ENCODE assay signal across 8 cellular contexts in genomic region chr19:17703823-17704463, GRCh38. TPM values are rescaled to one million over a fixed set of nuclear protein-coding genes. Genes with fewer than 3 reads are reported as not detected.
A peak's percentile ranks its signal among the peaks of the same experiment; 100 is the strongest.
DNase-seq lines count a peak whose midpoint lies in the region; ATAC-seq and TF ChIP-seq lines count a peak whose summit lies in the region.

No MANE protein-coding gene starts in this region.

- no peaks in the 10 kb centered on the region for H3K9me3 ChIP-seq in IMR-90 (ENCODE audit: control insufficient read depth, insufficient read depth, low read length)
- no peaks in the 10 kb centered on the region for H3K9me3 ChIP-seq in colonic mucosa

- H3K4me1 ChIP-seq in IMR-90 (ENCODE audit: control insufficient read depth, insufficient read depth, low read length) (no peaks in the 10 kb centered on the region), colonic mucosa (no peaks in the 10 kb centered on the region)

- ATAC-seq in IMR-90 (ENCODE audit: low read depth), result peak; percentile 67
- ATAC-seq in GM21717 (IDR thresholded peaks at IDR 0.05; ENCODE audit: unreplicated experiment), result no peak

- no peak overlapping the region for H3K4me3 ChIP-seq in AG09309 (ENCODE audit: control insufficient read depth, low read depth, low read length)
- no peak overlapping the region for H3K4me3 ChIP-seq in IMR-90 (ENCODE audit: insufficient read depth, low read depth, low read length)
- H3K4me3 ChIP-seq in colonic mucosa, result no peak overlapping the region

- H2AFZ ChIP-seq in IMR-90 (replicated peaks; ENCODE audit: low read length, poor library complexity), result no peak overlapping the region

- no peak overlapping the region for H3K4me2 ChIP-seq in IMR-90 (ENCODE audit: low read depth, low read length)

- H2BK20ac ChIP-seq in IMR-90 (ENCODE audit: low read depth, low read length), result no peak overlapping the region

- in situ Hi-C loops in IMR-90 (cut with MboI; ENCODE audit: low sequenced_read_pairs), result loop anchor here (10.0 kb wide), 1 partner anchor 151 kb away; the partner anchor contains the start of gene RPL18A

- no peak overlapping the region for H3K18ac ChIP-seq in IMR-90 (ENCODE audit: low read depth, low read length)

- H3K27me3 ChIP-seq in IMR-90 (ENCODE audit: control insufficient read depth, insufficient read depth, low read length) (peaks cover 5% of the 10 kb centered on the region; the same call in 1 of the 2 replicates), colonic mucosa (no peaks in the 10 kb centered on the region)

- H4K8ac ChIP-seq in IMR-90 (ENCODE audit: low read depth in 2 of 2, low read length in 2 of 2), result no peak overlapping the region

- H2BK15ac ChIP-seq in IMR-90 (ENCODE audit: low read depth, low read length), result no peak overlapping the region

- H4K91ac ChIP-seq in IMR-90 (ENCODE audit: insufficient read depth, low read depth, low read length), result no peak overlapping the region

- no peak for TF ChIP-seq POLR2A in IMR-90 (IDR thresholded peaks at IDR 0.05; ENCODE audit: low read depth, low read length)

- intact Hi-C loops in IMR-90 (cut with micrococcal nuclease) (loop anchor here (1.0 to 5.0 kb wide), 3 partner anchors 62 to 153 kb away; partner anchors contain the start of gene RPL18A), colonic mucosa (cut with DNase I) (loop anchor here (5.0 to 10.0 kb wide), 2 partner anchors 63 to 151 kb away; partner anchors contain the start of gene RPL18A)

- H3K79me1 ChIP-seq in IMR-90 (ENCODE audit: low read depth in 1 of 2, low read length in 2 of 2), result no peaks in the 10 kb centered on the region

- TF ChIP-seq RAD21 in IMR-90 (IDR thresholded peaks at IDR 0.05; ENCODE audit: low read length), result peak; percentile 45; the same call in 1 of the 2 replicates

- no peak overlapping the region for H4K5ac ChIP-seq in IMR-90 (ENCODE audit: low read depth, low read length)

- H3K14ac ChIP-seq in IMR-90 (replicated peaks; ENCODE audit: low read depth, low read length), result no peak overlapping the region

- no peak overlapping the region for H2BK120ac ChIP-seq in IMR-90 (ENCODE audit: low read depth, low read length)

- 69% methylated on average over 4 of the region's 11 CpGs; no CpG with 5 or more reads in 1 of the 2 experiments for WGBS in IMR-90 (ENCODE audit: extremely low coverage in 2 of 2, insufficient read length in 1 of 2), 2 experiments

- H2AK9ac ChIP-seq in IMR-90 (replicated peaks; ENCODE audit: low read depth, low read length, poor library complexity), result no peak overlapping the region

- no peaks in the 10 kb centered on the region for H4K20me1 ChIP-seq in IMR-90 (ENCODE audit: insufficient read depth, low read length)

- H3K36me3 ChIP-seq in IMR-90 (ENCODE audit: control insufficient read depth, insufficient read depth, low read length), result no peaks in the 10 kb centered on the region
- no peaks in the 10 kb centered on the region for H3K36me3 ChIP-seq in colonic mucosa

- no TSS peak for BruUV-seq in IMR-90 (replicated peaks; lab: Mats Ljungman, UMichigan)

- DNase-seq in AG09309 (ENCODE audit: low read depth) (no peak), IMR-90 (peak; percentile 31), colonic mucosa (peak; percentile 66), medulla oblongata (ENCODE audit: extremely low spot score) (peak; percentile 63), GF-D8 (lab: John Stamatoyannopoulos, UW) (no peak)
- DNase-seq in activated CD4-positive, alpha-beta T cell treated with anti-CD3 and anti-CD28 coated beads for 4 hours, result peak; percentile 61 to 73
- peak; percentile 50 for DNase-seq in stimulated activated CD8-positive, alpha-beta memory T cell treated with anti-CD3 and anti-CD28 coated beads, Interleukin-4, amount 100 ng/mL, for 24 hours (ENCODE audit: low read depth)

- H3K56ac ChIP-seq in IMR-90 (ENCODE audit: extremely low read depth, insufficient read depth, low read length), result no peak overlapping the region

- H3K27ac ChIP-seq in IMR-90 (ENCODE audit: insufficient read depth, low read length), result no peak overlapping the region
- H3K27ac ChIP-seq in colonic mucosa, result no peak overlapping the region

- CTCF ChIA-PET in IMR-90 (lab: Yijun Ruan, JAX), result interaction anchor here (0.7 to 1.3 kb wide), 2 partner anchors 11 to 63 kb away, joined by 3 to 7 read pairs; no protein-coding TSS in a partner anchor

- no peak overlapping the region for H3K9ac ChIP-seq in IMR-90 (ENCODE audit: low read depth, low read length)
- H3K9ac ChIP-seq in colonic mucosa (ENCODE audit: low read depth in 2 of 2, low read length in 2 of 2), result no peak overlapping the region

- H3K23ac ChIP-seq in IMR-90 (ENCODE audit: low read depth, low read length), result no peak overlapping the region

- no peak overlapping the region for H3K4ac ChIP-seq in IMR-90 (ENCODE audit: low read depth, low read length)

- dilution Hi-C loops in IMR-90 (cut with HindIII; ENCODE audit: low sequenced_read_pairs, unreplicated experiment), result no loop called here

- POLR2A ChIA-PET in IMR-90 (lab: Charles Lee; ENCODE audit: unreplicated experiment), result no interaction called here

- H2AK5ac ChIP-seq in IMR-90 (ENCODE audit: low read depth, low read length), result no peak overlapping the region

- no peaks in the 10 kb centered on the region for H3K9me1 ChIP-seq in IMR-90 (ENCODE audit: insufficient read depth, low read length)

- peak; percentile 78 for TF ChIP-seq CTCF in AG09309 (IDR thresholded peaks at IDR 0.05; ENCODE audit: control insufficient read depth, insufficient read depth, low read depth, low read length, missing control alignments)
- peak; percentile 54 for TF ChIP-seq CTCF in IMR-90 (conservative IDR thresholded peaks at IDR 0.05; ENCODE audit: low read depth, low read length)
- peak; percentile 87 for TF ChIP-seq CTCF in colonic mucosa (IDR thresholded peaks at IDR 0.05)

- no peak overlapping the region for H2BK5ac ChIP-seq in IMR-90 (ENCODE audit: low read depth, low read length, poor library complexity, severe bottlenecking)

TF ChIP-seq in IMR-90, 13 proteins besides CTCF, POLR2A, EP300 and RAD21:
- TF ChIP-seq FOS (IDR thresholded peaks at IDR 0.05; ENCODE audit: low read depth, low read length) (no peak), SMC3 (IDR thresholded peaks at IDR 0.05; ENCODE audit: low read depth, low read length) (peak; percentile 39)

RNA-seq across cellular contexts. Expression of gene MAP1S, which starts 15.3 kb away (rescaled TPM):
- 6.1 and 10.6 TPM in 2 replicates for total RNA-seq in IMR-90 (2012; rRNA removed)
- polyA plus RNA-seq in IMR-90 (2012; rRNA removed), result 48.6 and 50.1 TPM in 2 replicates
- 20.3 and 29.5 TPM in 2 replicates for polyA plus RNA-seq in IMR-90 (2012; cell fraction: cytosol; rRNA removed)
- 20.9 and 48.9 TPM in 2 replicates for polyA plus RNA-seq in IMR-90 (2012; cell fraction: nucleus; rRNA removed; ENCODE audit: low replicate concordance)
- total RNA-seq in colonic mucosa, result 10 to 100 TPM; 48.1 to 57.1 TPM

RNA-seq across cellular contexts. Expression of gene UNC13A, which starts 15.8 kb away (rescaled TPM):
- total RNA-seq in IMR-90 (2012; rRNA removed) (under 0.01 and 0.18 TPM in 2 replicates), colonic mucosa (under 1 TPM; 0.29 to 0.62 TPM)
- 0.16 and 0.22 TPM in 2 replicates for polyA plus RNA-seq in IMR-90 (2012; rRNA removed)
- 0.09 and 0.15 TPM in 2 replicates for polyA plus RNA-seq in IMR-90 (2012; cell fraction: cytosol; rRNA removed)
- 0.52 and 0.56 TPM in 2 replicates for polyA plus RNA-seq in IMR-90 (2012; cell fraction: nucleus; rRNA removed; ENCODE audit: low replicate concordance)

RNA-seq across cellular contexts. Expression of gene FCHO1, which starts 47.3 kb away (rescaled TPM):
- total RNA-seq in IMR-90 (2012; rRNA removed), result 0.18 and 0.28 TPM in 2 replicates
- polyA plus RNA-seq in IMR-90 (2012; rRNA removed), result 1.0 and 1.7 TPM in 2 replicates
- polyA plus RNA-seq in IMR-90 (2012; cell fraction: cytosol; rRNA removed), result 0.63 and 0.81 TPM in 2 replicates
- 0.48 and 1.2 TPM in 2 replicates for polyA plus RNA-seq in IMR-90 (2012; cell fraction: nucleus; rRNA removed; ENCODE audit: low replicate concordance)
- total RNA-seq in colonic mucosa, result 1 to 10 TPM; 3.9 to 9.2 TPM

Comparison
In these comparisons a context has a peak if more than half of its experiments do, and no peak if none do; other contexts are left out.
1. DNase-seq: peak in IMR-90 (single experiment), activated CD4-positive, alpha-beta T cell treated with anti-CD3 and anti-CD28 coated beads for 4 hours (2 of 2), colonic mucosa (single experiment), medulla oblongata (single experiment) and stimulated activated CD8-positive, alpha-beta memory T cell treated with anti-CD3 and anti-CD28 coated beads, Interleukin-4, amount 100 ng/mL, for 24 hours (single experiment); none in AG09309 (single experiment) and GF-D8 (single experiment).
2. Peak in every context shown above with its lines, with median percentiles within 50 percentile points of each other: CTCF ChIP-seq.